Comparison of ENCODE assay signal across 20 cellular contexts in genomic region chr15:44181410-44181809, GRCh38. TPM values are rescaled to one million over a fixed set of nuclear protein-coding genes. Genes with fewer than 3 reads are reported as not detected.
"Had no signal": no experiment of that assay in that cellular context is flagged by ENCODE, and none has a peak within 500 bp of the region (broad histone marks: within the 10 kb centered on the region; RNA-seq: fewer than 3 reads in every experiment).

No MANE protein-coding gene starts in this region.

- DNase-seq: Karpas-422, KG1, MG63, NCI-H1048, NCI-H1105, NCI-H1417, NCI-H1436 treated with DMSO at 0.1 percent for 48 hours, NCI-H1694, NCI-H187 treated with DMSO at 0.1 percent for 48 hours, NCI-H2029 treated with DMSO at 0.1 percent for 48 hours, NCI-H2171 treated with DMSO at 0.1 percent for 48 hours, NCI-H524, NCI-H526 treated with DMSO at 0.1 percent for 48 hours, NCI-H748 treated with DMSO at 0.1 percent for 48 hours, SHP77, SK-N-SH, SW 1271 had no signal

- H3K4me3 ChIP-seq: MG63 had no signal

- H3K36me3 ChIP-seq: MG63 had no signal

- H3K4me2 ChIP-seq: SK-N-SH had no signal

- H3K27me3 ChIP-seq: MG63 had no signal

- H3K9ac ChIP-seq: SK-N-SH had no signal

- H3K27ac ChIP-seq: RWPE1 had no signal

- H3K9me3 ChIP-seq: MG63, SK-N-SH had no signal

- ATAC-seq: Panc1 had no signal

RNA-seq across cellular contexts. Expression of gene FRMD5, which starts 13.7 kb away (rescaled TPM):
- total RNA-seq: NCI-H460 had no signal
